ENCODE assay signal across 7 cellular contexts in the genomic region with DNA sequence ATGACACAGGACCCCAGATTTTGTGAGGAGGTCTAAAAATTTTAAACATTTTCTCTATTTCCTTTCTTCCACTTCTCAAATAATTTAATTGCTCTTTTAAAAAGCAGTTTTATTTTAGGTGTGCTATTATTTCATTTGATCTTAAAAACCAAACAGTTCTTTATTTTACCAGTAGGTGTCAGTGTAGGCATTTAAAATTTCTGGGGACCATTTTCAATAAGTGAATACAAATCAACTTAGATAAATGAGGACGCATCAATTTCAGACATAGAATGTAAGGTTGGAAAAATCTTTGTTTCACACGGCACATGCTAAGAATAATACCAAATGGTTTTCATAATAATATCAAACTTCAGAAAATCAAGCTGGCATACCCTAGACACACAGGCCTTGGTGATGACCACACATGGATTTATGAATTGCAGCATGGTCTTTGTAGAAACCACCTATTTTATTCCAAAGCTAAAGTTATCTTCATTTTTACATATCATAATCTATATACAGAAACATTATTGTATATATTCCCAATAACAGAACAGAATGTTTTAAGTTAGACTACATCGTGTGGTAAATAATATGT.
DNase-seq lines count a peak whose midpoint lies in the region; TF ChIP-seq lines count a peak whose summit lies in the region.

No MANE protein-coding gene starts in this region.

- peak; percentile 13 for DNase-seq in GM10248 (ENCODE audit: extremely low spot score)
- DNase-seq in NCI-H1105 treated with DMSO at 0.1 percent for 48 hours (lab: John Stamatoyannopoulos, UW), result peak; percentile 64
- DNase-seq in ascending aorta (ENCODE audit: low spot score in 2 of 2), result no peak
- peak; percentile 56 for DNase-seq in left kidney (ENCODE audit: low read depth, low spot score)
- no peak for DNase-seq in stimulated activated CD4-positive, alpha-beta T cell treated with anti-CD3 and anti-CD28 coated beads, Interleukin-4, amount 100 ng/mL, for 1 hour
- no peak for DNase-seq in activated gamma-delta T cell treated with Interleukin-2 at 50 U/mL for 16 hours
- no peak for DNase-seq in NCI-H226

- H3K4me3 ChIP-seq in ascending aorta, result no peak overlapping the region

- no peaks in the 10 kb centered on the region for H3K27me3 ChIP-seq in ascending aorta

- CTCF ChIA-PET in GM10248 (lab: Yijun Ruan, JAX), result interaction anchor here (0.9 to 3.0 kb wide), 16 partner anchors 9 to 1345 kb away, joined by 3 to 10 read pairs (median 4); no protein-coding TSS in a partner anchor

- TF ChIP-seq CTCF in GM10248 (IDR thresholded peaks at IDR 0.05; ENCODE audit: control extremely low read depth, extremely low read depth, low read depth, missing control alignments) (peak; percentile 35), ascending aorta (IDR thresholded peaks at IDR 0.05) (peak; percentile 6 to 55 (median 40))

- H3K4me1 ChIP-seq in ascending aorta, result no peaks in the 10 kb centered on the region

- intact Hi-C loops in ascending aorta (cut with DNase I), result no loop called here

- no peak overlapping the region for H3K27ac ChIP-seq in ascending aorta

- H3K9me3 ChIP-seq in ascending aorta, result no peaks in the 10 kb centered on the region

- POLR2A ChIA-PET in GM10248 (lab: Yijun Ruan, JAX), result no interaction called here

- no peaks in the 10 kb centered on the region for H3K36me3 ChIP-seq in ascending aorta

Comparison
In these comparisons a context has a peak if more than half of its experiments do, and no peak if none do; other contexts are left out.
1. DNase-seq: peak in GM10248 (single experiment), NCI-H1105 treated with DMSO at 0.1 percent for 48 hours (single experiment) and left kidney (single experiment); none in ascending aorta (0 of 2), stimulated activated CD4-positive, alpha-beta T cell treated with anti-CD3 and anti-CD28 coated beads, Interleukin-4, amount 100 ng/mL, for 1 hour (single experiment), activated gamma-delta T cell treated with Interleukin-2 at 50 U/mL for 16 hours (single experiment) and NCI-H226 (single experiment).